ENCODE assay signal across 8 cellular contexts in the genomic region with DNA sequence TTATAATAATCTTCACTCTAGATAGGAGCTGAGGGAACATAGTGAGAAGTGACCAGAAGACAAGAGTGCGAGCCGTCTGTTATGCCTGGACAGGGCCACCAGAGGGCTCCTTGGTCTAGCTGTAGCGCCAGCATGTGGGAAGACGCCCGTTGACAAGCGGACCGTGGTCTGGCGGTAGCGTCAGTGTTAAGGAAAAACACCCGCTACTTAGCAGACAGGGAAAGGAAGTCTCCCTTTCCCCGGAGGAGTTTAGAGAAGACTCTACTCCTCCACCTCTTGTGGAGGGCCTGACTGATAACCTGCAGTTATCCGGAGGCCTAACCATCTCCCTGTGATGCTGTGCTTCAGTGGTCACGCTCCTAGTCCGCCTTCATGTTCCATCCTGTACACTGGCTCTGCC.
DNase-seq lines count a peak whose midpoint lies in the region; ATAC-seq and TF ChIP-seq lines count a peak whose summit lies in the region.
"Not testable (repeated sequence)": the region's sequence is repeated elsewhere in the genome, so short reads cannot be mapped to it uniquely, and the experiment has no call there.

No MANE protein-coding gene starts in this region.

- TF ChIP-seq RAD21 in IMR-90 (IDR thresholded peaks at IDR 0.05; ENCODE audit: low read length) = peak; percentile 81

- not testable (repeated sequence) for H2BK5ac ChIP-seq in IMR-90 (ENCODE audit: low read depth, low read length, poor library complexity, severe bottlenecking)

- H3K4ac ChIP-seq in IMR-90 (ENCODE audit: low read depth, low read length) = not testable (repeated sequence)

- not testable (repeated sequence) for H4K91ac ChIP-seq in IMR-90 (ENCODE audit: insufficient read depth, low read depth, low read length)

- H3K9ac ChIP-seq in IMR-90 (ENCODE audit: low read depth, low read length); NT2/D1 (ENCODE audit: insufficient read length, low read depth): not testable (repeated sequence)

- H3K4me3 ChIP-seq in IMR-90 (ENCODE audit: insufficient read depth, low read depth, low read length); NT2/D1 (ENCODE audit: insufficient read length, low read depth); iPS DF 6.9 (ENCODE audit: low read length); upper lobe of right lung: not testable (repeated sequence)

- peaks cover 12% of the 10 kb centered on the region for H3K27me3 Mint-ChIP-seq in activated CD4-positive, alpha-beta T cell treated with anti-CD3 and anti-CD28 coated beads, Interleukin-2, amount 10 ng/mL, durations not matched to agents 24 days and 14 days

- not testable (repeated sequence) for H3K36me3 ChIP-seq in IMR-90 (ENCODE audit: control insufficient read depth, insufficient read depth, low read length); NT2/D1 (ENCODE audit: insufficient read depth, insufficient read length, low read length); iPS DF 6.9 (ENCODE audit: control insufficient read depth, insufficient read depth, low read length); upper lobe of right lung

- in situ Hi-C loops in G401 (cut with HindIII; ENCODE audit: low sequenced_read_pairs); IMR-90 (cut with MboI; ENCODE audit: low sequenced_read_pairs): not testable (repeated sequence)

- not testable (repeated sequence) for H3K36me3 Mint-ChIP-seq in activated CD4-positive, alpha-beta T cell treated with anti-CD3 and anti-CD28 coated beads, Interleukin-2, amount 10 ng/mL, durations not matched to agents 24 days and 14 days (ENCODE audit: low read depth)

- not testable (repeated sequence) for H3K56ac ChIP-seq in IMR-90 (ENCODE audit: extremely low read depth, insufficient read depth, low read length)

- not testable (repeated sequence) for H3K9me1 ChIP-seq in IMR-90 (ENCODE audit: insufficient read depth, low read length)

- not testable (repeated sequence) for TF ChIP-seq POLR2A in IMR-90 (IDR thresholded peaks at IDR 0.05; ENCODE audit: low read depth, low read length)

- BruUV-seq in IMR-90 (replicated peaks; lab: Mats Ljungman, UMichigan) = not testable (repeated sequence)

- peak overlapping the region; percentile 13 for H3K4me3 Mint-ChIP-seq in activated CD4-positive, alpha-beta T cell treated with anti-CD3 and anti-CD28 coated beads, Interleukin-2, amount 10 ng/mL, durations not matched to agents 24 days and 14 days

- H3K4me1 ChIP-seq in IMR-90 (ENCODE audit: control insufficient read depth, insufficient read depth, low read length); NT2/D1 (ENCODE audit: insufficient read depth, insufficient read length); iPS DF 6.9 (ENCODE audit: control insufficient read depth, insufficient read depth, low read length); upper lobe of right lung: not testable (repeated sequence)

- H3K23ac ChIP-seq in IMR-90 (ENCODE audit: low read depth, low read length) = not testable (repeated sequence)

- not testable (repeated sequence) for H3K18ac ChIP-seq in IMR-90 (ENCODE audit: low read depth, low read length)

- H4K5ac ChIP-seq in IMR-90 (ENCODE audit: low read depth, low read length) = not testable (repeated sequence)

- not testable (repeated sequence) for H3K9me3 ChIP-seq in IMR-90 (ENCODE audit: control insufficient read depth, insufficient read depth, low read length); NT2/D1 (ENCODE audit: insufficient read depth, low read length); iPS DF 6.9 (ENCODE audit: control insufficient read depth, insufficient read depth, low read length); upper lobe of right lung

- not testable (repeated sequence) for H3K27ac ChIP-seq in IMR-90 (ENCODE audit: insufficient read depth, low read length); iPS DF 6.9 (ENCODE audit: low read length); upper lobe of right lung

- not testable (repeated sequence) for H3K14ac ChIP-seq in IMR-90 (replicated peaks; ENCODE audit: low read depth, low read length)

- peak; percentile 90 for ATAC-seq in IMR-90 (ENCODE audit: low read depth)
- peak; percentile 30 for ATAC-seq in upper lobe of right lung

- peak overlapping the region; percentile 82 for H3K4me2 ChIP-seq in IMR-90 (ENCODE audit: low read depth, low read length)

- DNase-seq in G401 (ENCODE audit: low spot score) = peak; percentile 60
- DNase-seq in IMR-90 = peak; percentile 75
- DNase-seq in NT2/D1 (ENCODE audit: low read depth, low spot score) = peak; percentile 66
- peak; percentile 85 for DNase-seq in activated CD4-positive, alpha-beta T cell treated with anti-CD3 and anti-CD28 coated beads, Interleukin-2, amount 10 ng/mL, durations not matched to agents 24 days and 14 days
- peak; percentile 10 for DNase-seq in cerebellum (ENCODE audit: low spot score)
- DNase-seq in iPS DF 6.9 (ENCODE audit: low read depth, low spot score) = peak; percentile 55
- DNase-seq in pulmonary artery endothelial cell (ENCODE audit: low read depth, low spot score) = peak; percentile 30
- peak; percentile 79 for DNase-seq in upper lobe of right lung

- 0% methylated on average over 1 of the region's 14 CpGs; no CpG with 5 or more reads in 1 of the 2 experiments for WGBS in IMR-90 (ENCODE audit: extremely low coverage in 2 of 2, insufficient read length in 1 of 2), 2 experiments
- WGBS in iPS DF 6.9 (ENCODE audit: insufficient coverage, insufficient read length) = no CpG with 5 or more reads among the region's 14 CpGs

- dilution Hi-C loops in IMR-90 (cut with HindIII; ENCODE audit: low sequenced_read_pairs, unreplicated experiment) = not testable (repeated sequence)

- not testable (repeated sequence) for H4K8ac ChIP-seq in IMR-90 (ENCODE audit: low read depth in 2 of 2, low read length in 2 of 2)

- not testable (repeated sequence) for H2AK9ac ChIP-seq in IMR-90 (replicated peaks; ENCODE audit: low read depth, low read length, poor library complexity)

- H3K27me3 ChIP-seq in IMR-90 (ENCODE audit: control insufficient read depth, insufficient read depth, low read length); NT2/D1 (ENCODE audit: insufficient read depth, insufficient read length); iPS DF 6.9 (ENCODE audit: control insufficient read depth, insufficient read depth, low read length): not testable (repeated sequence)
- peaks cover 13% of the 10 kb centered on the region for H3K27me3 ChIP-seq in upper lobe of right lung

- POLR2A ChIA-PET in IMR-90 (lab: Charles Lee; ENCODE audit: unreplicated experiment) = interaction anchor here (0.6 kb wide), 1 partner anchor 48 kb away, joined by 3 read pairs; no protein-coding TSS in a partner anchor

- not testable (repeated sequence) for H2AK5ac ChIP-seq in IMR-90 (ENCODE audit: low read depth, low read length)

- not testable (repeated sequence) for H2BK120ac ChIP-seq in IMR-90 (ENCODE audit: low read depth, low read length)

- CTCF ChIA-PET in IMR-90 (lab: Yijun Ruan, JAX) = interaction anchor here (0.6 to 2.3 kb wide), 6 partner anchors 52 to 1281 kb away, joined by 3 to 15 read pairs (median 3); no protein-coding TSS in a partner anchor

- not testable (repeated sequence) for H4K20me1 ChIP-seq in IMR-90 (ENCODE audit: insufficient read depth, low read length)

- H3K27ac Mint-ChIP-seq in activated CD4-positive, alpha-beta T cell treated with anti-CD3 and anti-CD28 coated beads, Interleukin-2, amount 10 ng/mL, durations not matched to agents 24 days and 14 days = not testable (repeated sequence)

- H2BK15ac ChIP-seq in IMR-90 (ENCODE audit: low read depth, low read length) = not testable (repeated sequence)

- intact Hi-C loops in IMR-90 (cut with micrococcal nuclease) = loop anchor here (1.0 kb wide), 1 partner anchor 53 kb away; no protein-coding TSS in a partner anchor
- intact Hi-C loops in activated CD4-positive, alpha-beta T cell treated with anti-CD3 and anti-CD28 coated beads, Interleukin-2, amount 10 ng/mL, durations not matched to agents 24 days and 14 days (cut with micrococcal nuclease) = loop anchor here (1.0 to 10.0 kb wide), 3 partner anchors 53 to 1610 kb away; partner anchors contain the start of gene SHCBP1
- intact Hi-C loops in upper lobe of right lung (cut with DNase I) = not testable (repeated sequence)

- H3K9me3 Mint-ChIP-seq in activated CD4-positive, alpha-beta T cell treated with anti-CD3 and anti-CD28 coated beads, Interleukin-2, amount 10 ng/mL, durations not matched to agents 24 days and 14 days = not testable (repeated sequence)

- H3K4me1 Mint-ChIP-seq in activated CD4-positive, alpha-beta T cell treated with anti-CD3 and anti-CD28 coated beads, Interleukin-2, amount 10 ng/mL, durations not matched to agents 24 days and 14 days = not testable (repeated sequence)

- peak overlapping the region; percentile 85 for H2AFZ ChIP-seq in IMR-90 (replicated peaks; ENCODE audit: low read length, poor library complexity)

- H2BK20ac ChIP-seq in IMR-90 (ENCODE audit: low read depth, low read length) = not testable (repeated sequence)

- TF ChIP-seq CTCF in IMR-90 (conservative IDR thresholded peaks at IDR 0.05; ENCODE audit: low read depth, low read length) (peak; percentile 84), upper lobe of right lung (IDR thresholded peaks at IDR 0.05) (peak; percentile 78)

- H3K79me1 ChIP-seq in IMR-90 (ENCODE audit: low read depth in 1 of 2, low read length in 2 of 2) = not testable (repeated sequence)

TF ChIP-seq in IMR-90, 13 proteins besides CTCF, POLR2A, EP300 and RAD21:
- TF ChIP-seq MXI1 (IDR thresholded peaks at IDR 0.05; ENCODE audit: borderline replicate concordance, low read depth, low read length) (peak; percentile 74; the same call in 1 of the 2 replicates), SMC3 (IDR thresholded peaks at IDR 0.05; ENCODE audit: low read depth, low read length) (peak; percentile 91), USF2 (IDR thresholded peaks at IDR 0.05; ENCODE audit: low read depth, low read length) (0 out of 2 replicates have a peak, but pooled peaks have one; percentile 5)

Comparison
In these comparisons a context has a peak if more than half of its experiments do, and no peak if none do; other contexts are left out.
1. DNase-seq: peak in every context shown above with its lines; median percentile 85 in activated CD4-positive, alpha-beta T cell treated with anti-CD3 and anti-CD28 coated beads, Interleukin-2, amount 10 ng/mL, durations not matched to agents 24 days and 14 days; 79 in upper lobe of right lung; 75 in IMR-90; 66 in NT2/D1; 60 in G401; 55 in iPS DF 6.9; 30 in pulmonary artery endothelial cell; 10 in cerebellum.